In genomic region chr18:48945953-48946217, GRCh38 we compare ENCODE assay signal across 9 cellular contexts. TPM values are rescaled to one million over a fixed set of nuclear protein-coding genes. Genes with fewer than 3 reads are reported as not detected.
A peak's percentile ranks its signal among the peaks of the same experiment; 100 is the strongest.
DNase-seq lines count a peak whose midpoint lies in the region; ATAC-seq and TF ChIP-seq lines count a peak whose summit lies in the region.
"Had no signal": no experiment of that assay in that cellular context is flagged by ENCODE, and none has a peak within 500 bp of the region (broad histone marks: within the 10 kb centered on the region; RNA-seq: fewer than 3 reads in every experiment).

No MANE protein-coding gene starts in this region.

- no peak for ATAC-seq in CD8-positive, alpha-beta T cell
- ATAC-seq in GM18858 (IDR thresholded peaks at IDR 0.05; ENCODE audit: unreplicated experiment) (no peak), GM19023 (IDR thresholded peaks at IDR 0.05; ENCODE audit: unreplicated experiment) (no peak), HG02588 (IDR thresholded peaks at IDR 0.05; ENCODE audit: unreplicated experiment) (no peak)

- no peak for TF ChIP-seq CTCF in CD8-positive, alpha-beta T cell (IDR thresholded peaks at IDR 0.05)
- no peak for TF ChIP-seq CTCF in progenitor cell of endocrine pancreas (IDR thresholded peaks at IDR 0.05; ENCODE audit: unreplicated experiment)

- no peaks in the 10 kb centered on the region for H3K27me3 ChIP-seq in CD8-positive, alpha-beta T cell (ENCODE audit: insufficient read depth, low read length)
- H3K27me3 ChIP-seq in MG63, result no peaks in the 10 kb centered on the region

- H3K4me3 Mint-ChIP-seq in CD8-positive, alpha-beta T cell, result peak overlapping the region; percentile 22
- peak overlapping the region; percentile 97 for H3K4me3 Mint-ChIP-seq in progenitor cell of endocrine pancreas (ENCODE audit: low read depth)

- no peak for DNase-seq in CD8-positive, alpha-beta T cell
- no peak for DNase-seq in MG63
- DNase-seq in epithelial cell of prostate (ENCODE audit: low read depth, low spot score), result no peak
- DNase-seq in progenitor cell of endocrine pancreas (ENCODE audit: low spot score, unreplicated experiment), result no peak
- no peak for DNase-seq in NCI-H2107 treated with DMSO at 0.1 percent for 48 hours (lab: John Stamatoyannopoulos, UW; ENCODE audit: unreplicated experiment)
- DNase-seq: stimulated activated CD4-positive, alpha-beta T cell treated with anti-CD3 and anti-CD28 coated beads, Interleukin-1b, Interleukin-23, amount 100 ng/mL, for 48 hours had no signal

- no peaks in the 10 kb centered on the region for H3K36me3 ChIP-seq in CD8-positive, alpha-beta T cell (ENCODE audit: insufficient read depth, low read length)
- H3K36me3 ChIP-seq in MG63, result peaks cover 77% of the 10 kb centered on the region

- peaks cover 3% of the 10 kb centered on the region for H3K27me3 Mint-ChIP-seq in CD8-positive, alpha-beta T cell (ENCODE audit: low read depth)
- H3K27me3 Mint-ChIP-seq in progenitor cell of endocrine pancreas, result no peaks in the 10 kb centered on the region

- POLR2A ChIA-PET in CD8-positive, alpha-beta T cell (lab: Charles Lee), result no interaction called here

- CTCF ChIA-PET in CD8-positive, alpha-beta T cell (lab: Charles Lee), result interaction anchor here (2.4 to 3.3 kb wide), 2 partner anchors 33 to 168 kb away, joined by 7 to 14 read pairs; no protein-coding TSS in a partner anchor

- intact Hi-C loops in CD8-positive, alpha-beta T cell (cut with DNase I, micrococcal nuclease), result loop anchor here (10.0 kb wide), 2 partner anchors 1339 to 1429 kb away; partner anchors contain the start of genes CXXC1 (in 1 of the 2), MBD1 (in 1 of the 2) and SKA1 (in 1 of the 2)

- peaks cover 74% of the 10 kb centered on the region for H3K4me1 ChIP-seq in CD8-positive, alpha-beta T cell (ENCODE audit: insufficient read depth, low read length)

- H3K36me3 Mint-ChIP-seq in CD8-positive, alpha-beta T cell, result peaks cover 63% of the 10 kb centered on the region
- H3K36me3 Mint-ChIP-seq in progenitor cell of endocrine pancreas (ENCODE audit: insufficient read depth), result peaks cover 7% of the 10 kb centered on the region

- no peak overlapping the region for H3K4me3 ChIP-seq in CD8-positive, alpha-beta T cell (ENCODE audit: low read depth, low read length)
- peak overlapping the region; percentile 81 for H3K4me3 ChIP-seq in MG63

- no peak overlapping the region for H3K27ac ChIP-seq in CD8-positive, alpha-beta T cell (ENCODE audit: low read depth, low read length)
- peak overlapping the region; percentile 99 for H3K27ac ChIP-seq in epithelial cell of prostate

- no peak overlapping the region for H3K27ac Mint-ChIP-seq in CD8-positive, alpha-beta T cell
- H3K27ac Mint-ChIP-seq in progenitor cell of endocrine pancreas, result peak overlapping the region; percentile 89

- no peaks in the 10 kb centered on the region for H3K9me3 ChIP-seq in CD8-positive, alpha-beta T cell (ENCODE audit: low read length)
- H3K9me3 ChIP-seq in MG63, result no peaks in the 10 kb centered on the region

- H3K9me3 Mint-ChIP-seq in CD8-positive, alpha-beta T cell, result no peaks in the 10 kb centered on the region
- no peaks in the 10 kb centered on the region for H3K9me3 Mint-ChIP-seq in progenitor cell of endocrine pancreas (ENCODE audit: low read depth)

- H3K4me1 Mint-ChIP-seq in CD8-positive, alpha-beta T cell (ENCODE audit: low read depth), result peaks cover 83% of the 10 kb centered on the region
- H3K4me1 Mint-ChIP-seq in progenitor cell of endocrine pancreas (ENCODE audit: low read depth), result peaks cover 75% of the 10 kb centered on the region

RNA-seq across cellular contexts. Expression of gene SMAD7, which starts 4.9 kb away (rescaled TPM):
- total RNA-seq in CD8-positive, alpha-beta T cell, result 100 to 1,000 TPM; 227 to 236 TPM
- total RNA-seq in MG63 (2014; rRNA removed; shearing (Covaris generic); ENCODE audit: low replicate concordance), result 13.4 and 29.3 TPM in 2 replicates
- total RNA-seq in progenitor cell of endocrine pancreas, result 24.3 and 27.8 TPM in 2 replicates
